In genomic region chr16:12095275-12096161, GRCh38 we compare ENCODE assay signal across 8 cellular contexts.
DNase-seq lines count a peak whose midpoint lies in the region; ATAC-seq lines count a peak whose summit lies in the region.

No MANE protein-coding gene starts in this region.

- H3K36me3 Mint-ChIP-seq in activated naive CD4-positive, alpha-beta T cell treated with anti-CD3 and anti-CD28 coated beads, Interleukin-2, amount 50 U/mL, for 24 hours, result no peaks in the 10 kb centered on the region

- no peaks in the 10 kb centered on the region for H3K9me3 Mint-ChIP-seq in activated naive CD4-positive, alpha-beta T cell treated with anti-CD3 and anti-CD28 coated beads, Interleukin-2, amount 50 U/mL, for 24 hours

- H3K27ac Mint-ChIP-seq in activated naive CD4-positive, alpha-beta T cell treated with anti-CD3 and anti-CD28 coated beads, Interleukin-2, amount 50 U/mL, for 24 hours, result peak overlapping the region; percentile 74

- no peak for ATAC-seq in GM18511 (IDR thresholded peaks at IDR 0.05; ENCODE audit: unreplicated experiment)

- peak overlapping the region; percentile 76 for H3K4me3 Mint-ChIP-seq in activated naive CD4-positive, alpha-beta T cell treated with anti-CD3 and anti-CD28 coated beads, Interleukin-2, amount 50 U/mL, for 24 hours

- no peaks in the 10 kb centered on the region for H3K27me3 Mint-ChIP-seq in activated naive CD4-positive, alpha-beta T cell treated with anti-CD3 and anti-CD28 coated beads, Interleukin-2, amount 50 U/mL, for 24 hours

- intact Hi-C loops in posterior cingulate gyrus (cut with DNase I), result loop anchor here (1.0 to 10.0 kb wide), 3 partner anchors 139 to 339 kb away; no protein-coding TSS in a partner anchor

- peaks cover 36% of the 10 kb centered on the region for H3K4me1 Mint-ChIP-seq in activated naive CD4-positive, alpha-beta T cell treated with anti-CD3 and anti-CD28 coated beads, Interleukin-2, amount 50 U/mL, for 24 hours

- DNase-seq in D341Med (ENCODE audit: low spot score) (peak; percentile 75), LHCN-M2 (ENCODE audit: low read depth) (peak; percentile 36), SK-N-DZ (ENCODE audit: low spot score) (peak; percentile 51), glomerular visceral epithelial cell (ENCODE audit: extremely low spot score) (peak; percentile 46), posterior cingulate gyrus (peak; percentile 52 to 95 (median 78)), ureter (ENCODE audit: low spot score) (peak; percentile 62)
